ENCODE assay signal across 10 cellular contexts in genomic region chr22:22830957-22831688, GRCh38. TPM values are rescaled to one million over a fixed set of nuclear protein-coding genes. Genes with fewer than 3 reads are reported as not detected.
"Had no signal": no experiment of that assay in that cellular context is flagged by ENCODE, and none has a peak within 500 bp of the region (broad histone marks: within the 10 kb centered on the region; RNA-seq: fewer than 3 reads in every experiment).

No MANE protein-coding gene starts in this region.

- H3K4me2 ChIP-seq: GM23338 had no signal

- DNase-seq: H9, HCEC 1CT, HFFc6, IMR-90, KBM-7 had no signal

- ATAC-seq: GM23338 had no signal

- H3K4me3 ChIP-seq: GM23338 had no signal

- H2AFZ ChIP-seq: GM23338 had no signal

- H3K27ac ChIP-seq: HL-60 had no signal

- FAIRE-seq: H1, H54 had no signal

RNA-seq across cellular contexts. Expression of gene IGLL5, which starts 56.5 kb away (rescaled TPM):
- total RNA-seq: GM23338, H1, H9, HFFc6, HT1080, IMR-90 had no signal
- polyA plus RNA-seq: GM23338, H1, IMR-90 had no signal
